28 cellular contexts compared by ENCODE assay signal in the genomic region with DNA sequence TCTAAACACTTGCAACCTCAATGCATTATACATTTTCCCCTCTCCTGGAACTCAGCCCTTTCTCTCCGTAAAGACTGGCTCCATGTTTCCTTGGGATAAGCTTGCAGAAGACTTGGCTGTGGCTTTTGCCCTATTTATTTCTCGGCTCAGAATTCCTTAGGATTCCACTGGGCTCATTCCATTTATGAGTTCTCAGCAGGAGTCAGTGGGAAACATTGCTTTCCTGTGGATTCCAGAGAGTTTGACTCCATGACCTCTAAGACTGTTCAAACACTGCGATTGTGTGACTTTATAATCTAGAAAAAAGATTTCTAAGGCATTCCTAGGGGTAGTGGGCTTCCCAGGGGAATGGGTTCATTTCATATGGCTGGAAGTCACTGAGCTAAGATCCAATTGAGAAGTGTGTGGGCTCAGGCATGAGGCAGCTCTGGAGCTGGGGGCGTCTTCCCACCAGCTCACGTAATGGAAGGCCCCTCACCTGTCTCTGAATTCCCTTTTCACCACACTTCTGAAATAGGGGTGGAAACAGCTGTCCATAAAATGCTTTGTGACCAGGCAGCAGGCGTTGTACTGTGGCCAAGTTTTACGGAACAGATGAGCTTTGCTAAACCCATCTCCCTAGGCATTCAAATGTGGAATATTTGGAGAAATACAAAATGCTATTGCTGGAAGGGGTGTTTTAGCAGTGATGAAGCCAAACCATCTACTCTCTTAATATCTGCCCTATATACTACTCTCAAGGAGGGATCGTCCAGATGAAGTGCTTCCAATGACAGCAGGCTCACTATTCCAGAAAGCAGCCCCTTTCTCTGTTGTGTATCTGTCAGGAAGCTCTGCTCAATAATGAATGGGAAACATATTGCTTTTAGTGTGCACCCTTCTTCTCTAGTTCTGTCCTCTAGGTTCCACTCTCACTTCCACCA.
A peak's percentile ranks its signal among the peaks of the same experiment; 100 is the strongest.
DNase-seq lines count a peak whose midpoint lies in the region; ATAC-seq and TF ChIP-seq lines count a peak whose summit lies in the region.
"Had no signal": no experiment of that assay in that cellular context is flagged by ENCODE, and none has a peak within 500 bp of the region (broad histone marks: within the 10 kb centered on the region; RNA-seq: fewer than 3 reads in every experiment).

No MANE protein-coding gene starts in this region.

- no peaks in the 10 kb centered on the region for H3K79me2 ChIP-seq in neural progenitor cell (ENCODE audit: low read depth)

- H3K4me1 ChIP-seq in HUES48 (ENCODE audit: control insufficient read depth, insufficient read depth, low read length) (peaks cover 4% of the 10 kb centered on the region; the same call in 1 of the 2 replicates), neural progenitor cell (peaks cover 19% of the 10 kb centered on the region)
- H3K4me1 ChIP-seq: upper lobe of right lung had no signal

- no peak for TF ChIP-seq CTCF in chondrocyte (IDR thresholded peaks at IDR 0.05)
- no peak for TF ChIP-seq CTCF in neural progenitor cell (IDR thresholded peaks at IDR 0.05)

- H3K4me3 ChIP-seq in HUES48 (ENCODE audit: low read depth, low read length) (no peak overlapping the region), neural progenitor cell (no peak overlapping the region)
- H3K4me3 ChIP-seq: upper lobe of right lung had no signal

- H3F3A ChIP-seq in neural progenitor cell (ENCODE audit: low read depth): no peaks in the 10 kb centered on the region

- H3K36me3 Mint-ChIP-seq in chondrocyte (ENCODE audit: low read depth) (peaks cover 4% of the 10 kb centered on the region), neural progenitor cell (no peaks in the 10 kb centered on the region)
- H3K36me3 Mint-ChIP-seq: stimulated activated memory B cell treated with anti-CD40 and anti-IgM and Interleukin-4, amounts not matched to agents 10 μg/mL and 1 μg/mL and 100 μg/mL, for 72 hours had no signal

- peaks cover 47% of the 10 kb centered on the region for H3K4me1 Mint-ChIP-seq in chondrocyte (ENCODE audit: low read depth)
- peaks cover 11% of the 10 kb centered on the region for H3K4me1 Mint-ChIP-seq in neural progenitor cell
- H3K4me1 Mint-ChIP-seq: activated B cell treated with CpG ODN at 0.5 μM for 24 hours; memory B cell; stimulated activated memory B cell treated with anti-CD40 and anti-IgM and Interleukin-4, amounts not matched to agents 10 μg/mL and 1 μg/mL and 100 μg/mL, for 72 hours had no signal

- H3K9me3 Mint-ChIP-seq in chondrocyte (ENCODE audit: low read depth) (peaks cover 7% of the 10 kb centered on the region), neural progenitor cell (peaks cover 6% of the 10 kb centered on the region)

- no peaks in the 10 kb centered on the region for H3K9me3 ChIP-seq in HUES48 (ENCODE audit: control insufficient read depth, insufficient read depth, low read length)
- H3K9me3 ChIP-seq in neural progenitor cell (ENCODE audit: low read depth): no peaks in the 10 kb centered on the region
- H3K9me3 ChIP-seq: neutrophil, upper lobe of right lung had no signal

- no peaks in the 10 kb centered on the region for H3K36me3 ChIP-seq in HUES48 (ENCODE audit: control insufficient read depth, insufficient read depth, low read length)
- no peaks in the 10 kb centered on the region for H3K36me3 ChIP-seq in neural progenitor cell
- H3K36me3 ChIP-seq: neutrophil, upper lobe of right lung had no signal

- no peaks in the 10 kb centered on the region for H4K20me1 ChIP-seq in neural progenitor cell (ENCODE audit: low read depth)

- ATAC-seq in HG03045 (IDR thresholded peaks at IDR 0.05; ENCODE audit: unreplicated experiment): no peak
- ATAC-seq: activated CD8-positive, alpha-beta memory T cell treated with anti-CD3 and anti-CD28 coated beads, Interleukin-2, amount 10 ng/mL, durations not matched to agents 7 days and 5 days; left lobe of liver; Panc1; stimulated activated memory B cell treated with anti-CD40 and anti-IgM and Interleukin-4, amounts not matched to agents 10 μg/mL and 1 μg/mL and 100 μg/mL, for 72 hours; upper lobe of right lung had no signal

- H3K27me3 ChIP-seq in HUES48 (ENCODE audit: control insufficient read depth, insufficient read depth, low read length) (no peaks in the 10 kb centered on the region), neural progenitor cell (no peaks in the 10 kb centered on the region)
- H3K27me3 ChIP-seq: neutrophil, upper lobe of right lung had no signal

- H3K27me3 Mint-ChIP-seq in chondrocyte (ENCODE audit: low read depth): no peaks in the 10 kb centered on the region
- H3K27me3 Mint-ChIP-seq in neural progenitor cell (ENCODE audit: insufficient read depth, low read depth): peaks cover 12% of the 10 kb centered on the region
- H3K27me3 Mint-ChIP-seq: activated CD8-positive, alpha-beta memory T cell treated with anti-CD3 and anti-CD28 coated beads, Interleukin-2, amount 10 ng/mL, durations not matched to agents 7 days and 5 days; stimulated activated memory B cell treated with anti-CD40 and anti-IgM and Interleukin-4, amounts not matched to agents 10 μg/mL and 1 μg/mL and 100 μg/mL, for 72 hours had no signal

- H3K27ac Mint-ChIP-seq in chondrocyte (ENCODE audit: unreplicated experiment) (peak overlapping the region; percentile 82), neural progenitor cell (peak overlapping the region; percentile 29)
- H3K27ac Mint-ChIP-seq: activated B cell treated with CpG ODN at 0.5 μM for 24 hours; activated CD8-positive, alpha-beta memory T cell treated with anti-CD3 and anti-CD28 coated beads, Interleukin-2, amount 10 ng/mL, durations not matched to agents 7 days and 5 days; CD14-positive monocyte; dendritic cell treated with granulocyte-macrophage colony-stimulating factor and Interleukin-4, amounts not matched to agents 40 ng/mL and 50 ng/mL, for 4 days; memory B cell; stimulated activated memory B cell treated with anti-CD40 and anti-IgM and Interleukin-4, amounts not matched to agents 10 μg/mL and 1 μg/mL and 100 μg/mL, for 72 hours had no signal

- H3K9ac ChIP-seq in HUES48 (ENCODE audit: low read depth, low read length): no peak overlapping the region
- no peak overlapping the region for H3K9ac ChIP-seq in neural progenitor cell

- peak overlapping the region; percentile 18 for H3K27ac ChIP-seq in HUES48 (ENCODE audit: low read depth, low read length)
- no peak overlapping the region for H3K27ac ChIP-seq in neural progenitor cell
- H3K27ac ChIP-seq: neutrophil, upper lobe of right lung had no signal

- no peak overlapping the region for H3K4me3 Mint-ChIP-seq in chondrocyte (ENCODE audit: unreplicated experiment)
- no peak overlapping the region for H3K4me3 Mint-ChIP-seq in neural progenitor cell
- H3K4me3 Mint-ChIP-seq: activated B cell treated with CpG ODN at 0.5 μM for 24 hours; activated CD8-positive, alpha-beta memory T cell treated with anti-CD3 and anti-CD28 coated beads, Interleukin-2, amount 10 ng/mL, durations not matched to agents 7 days and 5 days; CD14-positive monocyte; dendritic cell treated with granulocyte-macrophage colony-stimulating factor and Interleukin-4, amounts not matched to agents 40 ng/mL and 50 ng/mL, for 4 days; immature natural killer cell; memory B cell; stimulated activated memory B cell treated with anti-CD40 and anti-IgM and Interleukin-4, amounts not matched to agents 10 μg/mL and 1 μg/mL and 100 μg/mL, for 72 hours had no signal

- no peak for DNase-seq in chondrocyte (ENCODE audit: low spot score)
- DNase-seq in neural progenitor cell (ENCODE audit: low spot score): peak; percentile 35
- DNase-seq in smooth muscle cell of the brain vasculature (ENCODE audit: low read depth, low spot score): peak; percentile 44
- DNase-seq in LoVo (ENCODE audit: low spot score): no peak
- no peak for DNase-seq in activated gamma-delta T cell (lab: John Stamatoyannopoulos, UW)
- DNase-seq: activated B cell treated with CpG ODN at 0.5 μM for 24 hours; activated CD8-positive, alpha-beta memory T cell treated with anti-CD3 and anti-CD28 coated beads, Interleukin-2, amount 10 ng/mL, durations not matched to agents 7 days and 5 days; activated naive CD4-positive, alpha-beta T cell treated with Interleukin-2 at 50 U/mL for 16 hours; activated T-cell treated with anti-CD3 and anti-CD28 coated beads, Interleukin-2, amount 50 U/mL, for 48 hours; GOT3; hypothalamus; immature natural killer cell; NCI-H1092; NCI-H1930; NCI-H526 treated with DMSO at 0.1 percent for 48 hours; SHP77; stimulated activated CD4-positive, alpha-beta T cell treated with anti-CD3 and anti-CD28 coated beads, Interleukin-12 subunit alpha, Interleukin-12 subunit beta, amount 100 ng/mL, for 4 hours; stimulated activated CD4-positive, alpha-beta T cell treated with anti-CD3 and anti-CD28 coated beads, Interleukin-4, amount 100 ng/mL, for 24 hours; upper lobe of right lung had no signal

- no peak overlapping the region for H3K4me2 ChIP-seq in neural progenitor cell

- no peak overlapping the region for H2AFZ ChIP-seq in neural progenitor cell (replicated peaks)

Comparison
In these comparisons a context has a peak if more than half of its experiments do, and no peak if none do; other contexts are left out.
1. DNase-seq: peak in neural progenitor cell (single experiment) and smooth muscle cell of the brain vasculature (single experiment); none in chondrocyte (single experiment), LoVo (single experiment) and activated gamma-delta T cell (single experiment).